13 cellular contexts compared by ENCODE assay signal in the genomic region with DNA sequence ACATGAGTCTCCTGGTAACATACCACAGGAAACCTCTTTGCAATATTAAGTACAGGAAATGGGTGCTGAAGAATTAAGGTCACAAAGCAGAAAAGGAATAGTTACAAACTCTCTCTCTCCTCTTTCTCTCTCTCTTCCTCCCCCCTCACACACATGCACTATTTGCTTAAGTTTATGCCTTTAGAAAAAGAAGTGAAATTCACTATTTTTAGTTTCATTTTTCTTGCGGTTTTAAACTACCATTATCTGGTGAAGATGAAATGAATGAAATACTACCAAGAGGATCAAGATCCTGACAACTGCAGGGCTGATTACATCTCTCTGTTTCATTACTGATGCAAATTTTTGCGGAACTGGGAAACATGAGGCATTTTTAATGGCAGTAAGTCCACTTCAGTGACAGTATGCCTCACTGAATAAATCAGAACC.
DNase-seq lines count a peak whose midpoint lies in the region; ATAC-seq and TF ChIP-seq lines count a peak whose summit lies in the region.
"Had no signal": no experiment of that assay in that cellular context is flagged by ENCODE, and none has a peak within 500 bp of the region (broad histone marks: within the 10 kb centered on the region; RNA-seq: fewer than 3 reads in every experiment).

No MANE protein-coding gene starts in this region.

- peak; percentile 39 for DNase-seq in GM13977 (ENCODE audit: low spot score)
- no peak for DNase-seq in T-cell
- DNase-seq in right atrium auricular region (ENCODE audit: low spot score), result no peak
- DNase-seq in nephron progenitor cell, result no peak
- DNase-seq in GM19240 (ENCODE audit: insufficient read length, low spot score), result no peak
- DNase-seq in stimulated activated CD4-positive, alpha-beta T cell treated with anti-CD3 and anti-CD28 coated beads, Interleukin-4, amount 100 ng/mL, for 24 hours, result no peak
- DNase-seq: amygdala, DMS79, glutamatergic neuron, IMR-90, nucleus accumbens had no signal

- H3K4me3 Mint-ChIP-seq in T-cell (peak overlapping the region in 2 of 3 donors; percentile 21 to 34), nephron progenitor cell (no peak overlapping the region)

- peaks cover 30% of the 10 kb centered on the region for H3K36me3 ChIP-seq in right atrium auricular region

- no peaks in the 10 kb centered on the region for H3K27me3 ChIP-seq in right atrium auricular region

- H3K9me3 Mint-ChIP-seq in T-cell, result no peaks in the 10 kb centered on the region
- peaks cover 34% of the 10 kb centered on the region for H3K9me3 Mint-ChIP-seq in nephron progenitor cell

- peaks cover 0 to 9% of the 10 kb centered on the region in 2 donors for H3K9me3 ChIP-seq in right atrium auricular region

- ATAC-seq in GM21381 (IDR thresholded peaks at IDR 0.05; ENCODE audit: unreplicated experiment), result peak; percentile 95
- ATAC-seq in HG03159 (IDR thresholded peaks at IDR 0.05; ENCODE audit: unreplicated experiment), result peak; percentile 92
- ATAC-seq in T-cell (replicated peaks in 1 of 4), result no peak

- H3K4me3 ChIP-seq in right atrium auricular region, result no peak overlapping the region

- CTCF ChIA-PET in T-cell (lab: Charles Lee), result no interaction called here

- H3K27me3 Mint-ChIP-seq in T-cell, result peaks cover 0 to 9% of the 10 kb centered on the region in 2 donors
- H3K27me3 Mint-ChIP-seq in nephron progenitor cell (ENCODE audit: low read depth, poor library complexity), result no peaks in the 10 kb centered on the region

- H3K27ac ChIP-seq in right atrium auricular region, result no peak overlapping the region

- POLR2A ChIA-PET in T-cell (lab: Charles Lee), result no interaction called here

- H3K4me1 Mint-ChIP-seq in T-cell, result peaks cover 11 to 12% (median 11%) of the 10 kb centered on the region in 3 donors
- H3K4me1 Mint-ChIP-seq in nephron progenitor cell, result no peaks in the 10 kb centered on the region

- H3K27ac Mint-ChIP-seq in T-cell (peak overlapping the region in 1 of 2 donors; percentile 39), nephron progenitor cell (no peak overlapping the region)

- in situ Hi-C loops in GM13977 (cut with MboI; ENCODE audit: low pct_unique_long_range_greater_than_20kb, low sequenced_read_pairs, unreplicated experiment), result no loop called here

- H3K36me3 Mint-ChIP-seq in T-cell (no peaks in the 10 kb centered on the region), nephron progenitor cell (ENCODE audit: low read depth) (peaks cover 42% of the 10 kb centered on the region)

- TF ChIP-seq CTCF in GM13977 (IDR thresholded peaks at IDR 0.05; ENCODE audit: extremely low read depth, insufficient read depth, missing control alignments) (no peak), right atrium auricular region (IDR thresholded peaks at IDR 0.05) (no peak), nephron progenitor cell (IDR thresholded peaks at IDR 0.05) (no peak)

- no peaks in the 10 kb centered on the region for H3K4me1 ChIP-seq in right atrium auricular region

Comparison
In these comparisons a context has a peak if more than half of its experiments do, and no peak if none do; other contexts are left out.
1. ATAC-seq: peak in GM21381 (single experiment) and HG03159 (single experiment); none in T-cell (0 of 4).